Comparison of ENCODE assay signal across 11 cellular contexts in the genomic region with DNA sequence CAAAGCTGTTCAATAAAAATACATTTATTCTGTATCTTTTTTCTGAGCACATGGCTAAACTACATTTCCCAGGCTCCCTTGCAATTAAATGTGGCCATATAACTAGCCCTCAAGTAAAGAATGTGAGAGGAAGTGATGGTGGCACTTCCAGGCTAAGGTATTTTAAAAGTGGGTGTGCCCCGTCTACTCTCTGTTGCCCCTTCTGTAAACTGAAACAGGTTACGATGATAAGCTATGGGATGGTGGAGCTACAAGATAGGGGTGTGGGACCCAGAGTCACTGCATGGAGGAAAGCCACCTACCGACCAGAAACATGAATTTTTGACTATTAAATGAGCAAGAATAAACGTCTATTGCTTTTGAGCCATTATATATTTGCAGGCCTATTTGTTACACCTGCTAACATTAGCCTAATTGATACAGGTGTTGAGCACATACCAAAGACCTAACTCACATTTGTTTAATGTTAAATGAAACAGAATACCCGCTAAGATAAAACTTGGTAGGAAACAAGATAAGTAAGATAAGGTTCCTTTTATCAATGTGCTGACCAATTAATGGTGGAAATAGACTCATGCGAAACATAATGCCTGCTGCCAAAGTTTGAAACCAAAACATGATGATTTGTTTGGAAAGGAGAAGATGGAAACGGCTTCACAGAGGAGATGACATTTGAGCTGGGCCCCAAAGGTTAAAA. TPM values are rescaled to one million over a fixed set of nuclear protein-coding genes. Genes with fewer than 3 reads are reported as not detected.
DNase-seq lines count a peak whose midpoint lies in the region; ATAC-seq, FAIRE-seq and TF ChIP-seq lines count a peak whose summit lies in the region.
"Had no signal": no experiment of that assay in that cellular context is flagged by ENCODE, and none has a peak within 500 bp of the region (broad histone marks: within the 10 kb centered on the region; RNA-seq: fewer than 3 reads in every experiment).

No MANE protein-coding gene starts in this region.

- FAIRE-seq in GM12891 (lab: Jason Lieb, UNC) (no peak), GM19239 (lab: Jason Lieb, UNC) (no peak)
- FAIRE-seq: HTR-8/SVneo had no signal

- no peaks in the 10 kb centered on the region for H3K36me3 ChIP-seq in neural progenitor cell

- H3K27me3 ChIP-seq in neural progenitor cell = peaks cover 12% of the 10 kb centered on the region

- no peak overlapping the region for H2AFZ ChIP-seq in neural progenitor cell (replicated peaks)

- peak overlapping the region; percentile 94 to 98 (median 95) for H3K4me3 Mint-ChIP-seq in brain
- peak overlapping the region; percentile 96 for H3K4me3 Mint-ChIP-seq in neural progenitor cell

- peaks cover 32% of the 10 kb centered on the region for H3F3A ChIP-seq in neural progenitor cell (ENCODE audit: low read depth)

- peak overlapping the region; percentile 16 to 99 (median 98) for H3K27ac Mint-ChIP-seq in brain
- no peak overlapping the region for H3K27ac Mint-ChIP-seq in neural progenitor cell

- DNase-seq in GM12891 (ENCODE audit: insufficient read length, low spot score) (no peak), NCI-H146 treated with DMSO at 0.1 percent for 48 hours (lab: John Stamatoyannopoulos, UW; ENCODE audit: unreplicated experiment) (peak; percentile 85), neural progenitor cell (ENCODE audit: low spot score) (no peak), HPDE6-E6E7 (ENCODE audit: extremely low spot score) (no peak), GM19239 (ENCODE audit: insufficient read length, low spot score) (no peak), substantia nigra (lab: John Stamatoyannopoulos, UW) (no peak)
- DNase-seq: HCEC 1CT had no signal

- H3K9me3 ChIP-seq in neural progenitor cell (ENCODE audit: low read depth) = no peaks in the 10 kb centered on the region

- H3K27me3 Mint-ChIP-seq in brain (peaks cover 12% of the 10 kb centered on the region), neural progenitor cell (ENCODE audit: insufficient read depth, low read depth) (peaks cover 8% of the 10 kb centered on the region)

- H3K9ac ChIP-seq in neural progenitor cell = no peak overlapping the region

- peaks cover 54% of the 10 kb centered on the region for H3K4me1 ChIP-seq in neural progenitor cell

- peaks cover 55% of the 10 kb centered on the region for H4K20me1 ChIP-seq in neural progenitor cell (ENCODE audit: low read depth)

- no peak for TF ChIP-seq POLR2A in GM12891 (IDR thresholded peaks at IDR 0.05; ENCODE audit: low read depth, low read length)

- H3K27ac ChIP-seq in neural progenitor cell = no peak overlapping the region
- H3K27ac ChIP-seq in substantia nigra (ENCODE audit: low read depth, low read length, poor library complexity, severe bottlenecking) = no peak overlapping the region

- H3K79me2 ChIP-seq in neural progenitor cell (ENCODE audit: low read depth) = peaks cover 75% of the 10 kb centered on the region

- no peaks in the 10 kb centered on the region for H3K9me3 Mint-ChIP-seq in brain
- H3K9me3 Mint-ChIP-seq in neural progenitor cell = no peaks in the 10 kb centered on the region

- peak overlapping the region; percentile 55 for H3K4me3 ChIP-seq in neural progenitor cell

- no peak for ATAC-seq in HG03135 (IDR thresholded peaks at IDR 0.05; ENCODE audit: unreplicated experiment)
- ATAC-seq: esophagus mucosa had no signal

- H3K36me3 Mint-ChIP-seq in brain = peaks cover 23% of the 10 kb centered on the region
- peaks cover 8% of the 10 kb centered on the region for H3K36me3 Mint-ChIP-seq in neural progenitor cell

- no peak for TF ChIP-seq CTCF in brain (conservative IDR thresholded peaks at IDR 0.05)
- no peak for TF ChIP-seq CTCF in neural progenitor cell (IDR thresholded peaks at IDR 0.05)

- peaks cover 16% of the 10 kb centered on the region for H3K4me1 Mint-ChIP-seq in brain
- peaks cover 47% of the 10 kb centered on the region for H3K4me1 Mint-ChIP-seq in neural progenitor cell

- H3K4me2 ChIP-seq in neural progenitor cell = peak overlapping the region; percentile 98

TF ChIP-seq in GM12891, 5 proteins besides CTCF, POLR2A, EP300 and RAD21:
- TF ChIP-seq SPI1 (IDR thresholded peaks at IDR 0.05; ENCODE audit: low read depth, low read length) (peak; percentile 46), POU2F2 (IDR thresholded peaks at IDR 0.05; ENCODE audit: low read depth, low read length) (no peak)
TF ChIP-seq in GM12891: peak in this region for 1.

RNA-seq across cellular contexts. Expression of gene FYN, which starts 3.0 kb away (rescaled TPM):
- polyA plus RNA-seq in GM12891 (2012; ENCODE audit: low read depth, missing spikeins) = 15.3 TPM
- 338 TPM for polyA plus RNA-seq in brain (ENCODE audit: insufficient read depth, low read depth, low replicate concordance)
- total RNA-seq in neural progenitor cell (ENCODE audit: low replicate concordance) = 149 and 167 TPM in 2 replicates
